ENCODE assay signal across 21 cellular contexts in genomic region chr12:57416039-57416996, GRCh38. TPM values are rescaled to one million over a fixed set of nuclear protein-coding genes. Genes with fewer than 3 reads are reported as not detected.
A peak's percentile ranks its signal among the peaks of the same experiment; 100 is the strongest.
DNase-seq lines count a peak whose midpoint lies in the region; ATAC-seq, FAIRE-seq and TF ChIP-seq lines count a peak whose summit lies in the region.
"Had no signal": no experiment of that assay in that cellular context is flagged by ENCODE, and none has a peak within 500 bp of the region (broad histone marks: within the 10 kb centered on the region; RNA-seq: fewer than 3 reads in every experiment).

No MANE protein-coding gene starts in this region.

- H3K36me3 ChIP-seq in MG63 (peaks cover 6% of the 10 kb centered on the region; the same call in 1 of the 2 replicates), bronchial epithelial cell (ENCODE audit: control insufficient read depth, insufficient read depth, low read length) (no peaks in the 10 kb centered on the region)
- no peaks in the 10 kb centered on the region for H3K36me3 ChIP-seq in effector memory CD4-positive, alpha-beta T cell (ENCODE audit: control insufficient read depth, insufficient read depth, low read length)
- H3K36me3 ChIP-seq: gastroesophageal sphincter had no signal

- H3K27ac ChIP-seq in effector memory CD4-positive, alpha-beta T cell (ENCODE audit: insufficient read depth, low read length, poor library complexity, severe bottlenecking): no peak overlapping the region
- H3K27ac ChIP-seq: gastroesophageal sphincter had no signal

- H3K4me3 ChIP-seq in MG63 (no peak overlapping the region), bronchial epithelial cell (ENCODE audit: low read depth, low read length) (no peak overlapping the region)
- no peak overlapping the region for H3K4me3 ChIP-seq in effector memory CD4-positive, alpha-beta T cell (ENCODE audit: insufficient read depth, low read depth, low read length, poor library complexity, severe bottlenecking)
- H3K4me3 ChIP-seq: gastroesophageal sphincter had no signal

- DNase-seq in Daoy (ENCODE audit: low read depth) (peak; percentile 54), MG63 (peak; percentile 52), bronchial epithelial cell (ENCODE audit: low read depth) (peak; percentile 38), myocyte (ENCODE audit: low read depth) (peak; percentile 14), H4 (ENCODE audit: low spot score) (no peak), medulla oblongata (ENCODE audit: extremely low spot score) (no peak)
- no peak for DNase-seq in effector memory CD4-positive, alpha-beta T cell
- DNase-seq: activated T-cell treated with anti-CD3 and anti-CD28 coated beads, Interleukin-2, amount 50 U/mL, for 1 hour; amniotic stem cell; CD8-positive, alpha-beta memory T cell; dermis blood vessel endothelial cell; NCI-H1105 treated with DMSO at 0.1 percent for 48 hours; NCI-H446; OCI-M1; stimulated activated CD4-positive, alpha-beta T cell treated with anti-CD3 and anti-CD28 coated beads, Interleukin-4, amount 100 ng/mL, for 24 hours; T-helper 1 cell had no signal

- ATAC-seq in GM19397 (IDR thresholded peaks at IDR 0.05; ENCODE audit: unreplicated experiment): no peak
- ATAC-seq: gastroesophageal sphincter; stimulated activated memory B cell treated with anti-CD40 and anti-IgM and Interleukin-4, amounts not matched to agents 10 μg/mL and 1 μg/mL and 100 μg/mL, for 72 hours had no signal

- H3K27me3 ChIP-seq in MG63 (no peaks in the 10 kb centered on the region), bronchial epithelial cell (ENCODE audit: control insufficient read depth, insufficient read depth, low read length) (no peaks in the 10 kb centered on the region)
- H3K27me3 ChIP-seq in effector memory CD4-positive, alpha-beta T cell (replicated peaks; ENCODE audit: control insufficient read depth, insufficient read depth, low read length, poor library complexity, severe bottlenecking): no peaks in the 10 kb centered on the region
- H3K27me3 ChIP-seq: gastroesophageal sphincter had no signal

- H3K4me1 ChIP-seq in effector memory CD4-positive, alpha-beta T cell (ENCODE audit: control insufficient read depth, insufficient read depth, low read length, poor library complexity, severe bottlenecking): no peaks in the 10 kb centered on the region

- no peaks in the 10 kb centered on the region for H3K9me3 ChIP-seq in MG63
- H3K9me3 ChIP-seq in effector memory CD4-positive, alpha-beta T cell (ENCODE audit: control insufficient read depth, low read length): no peaks in the 10 kb centered on the region
- H3K9me3 ChIP-seq: gastroesophageal sphincter had no signal

- no peak for FAIRE-seq in bronchial epithelial cell (lab: Jason Lieb, UNC)
- FAIRE-seq: HTR-8/SVneo, islet of Langerhans had no signal

- TF ChIP-seq CTCF in bronchial epithelial cell (IDR thresholded peaks at IDR 0.05; ENCODE audit: insufficient read depth, low read length, severe bottlenecking): no peak

RNA-seq across cellular contexts. Expression of gene R3HDM2, which starts 14.5 kb away (rescaled TPM):
- 8.9 and 11.3 TPM in 2 replicates for total RNA-seq in Daoy (2014; rRNA removed; shearing (Covaris generic))
- 8.2 and 8.7 TPM in 2 replicates for total RNA-seq in MG63 (2014; rRNA removed; shearing (Covaris generic); ENCODE audit: low replicate concordance)
- 5.5 and 6.4 TPM in 2 replicates for total RNA-seq in bronchial epithelial cell
- 20.3 and 24.6 TPM in 2 replicates for total RNA-seq in myocyte
- 27.9 TPM for polyA plus RNA-seq in myocyte (2012)
- 9.5 and 12.3 TPM in 2 replicates for total RNA-seq in H4 (2014; rRNA removed; shearing (Covaris generic))

RNA-seq across cellular contexts. Expression of gene INHBC, which starts 18.3 kb away (rescaled TPM):
- total RNA-seq in Daoy (2014; rRNA removed; shearing (Covaris generic)): not detected in 2 replicates
- not detected in 2 replicates for total RNA-seq in MG63 (2014; rRNA removed; shearing (Covaris generic); ENCODE audit: low replicate concordance)
- not detected in 2 replicates for total RNA-seq in bronchial epithelial cell
- total RNA-seq in myocyte: not detected in 2 replicates
- 0.09 TPM for polyA plus RNA-seq in myocyte (2012)
- not detected in 2 replicates for total RNA-seq in H4 (2014; rRNA removed; shearing (Covaris generic))
- total RNA-seq: dermis blood vessel endothelial cell, gastroesophageal sphincter had no signal
- polyA plus RNA-seq: CD8-positive, alpha-beta memory T cell had no signal

RNA-seq across cellular contexts. Expression of gene INHBE, which starts 38.8 kb away (rescaled TPM):
- 0.80 and 1.6 TPM in 2 replicates for total RNA-seq in Daoy (2014; rRNA removed; shearing (Covaris generic))
- total RNA-seq in MG63 (2014; rRNA removed; shearing (Covaris generic); ENCODE audit: low replicate concordance): 3.5 and 7.4 TPM in 2 replicates
- 0.26 and 1.3 TPM in 2 replicates for total RNA-seq in bronchial epithelial cell
- total RNA-seq in myocyte: 12.2 and 15.7 TPM in 2 replicates
- 16.6 TPM for polyA plus RNA-seq in myocyte (2012)
- total RNA-seq in H4 (2014; rRNA removed; shearing (Covaris generic)): 16.1 and 24.8 TPM in 2 replicates
- total RNA-seq: dermis blood vessel endothelial cell, gastroesophageal sphincter had no signal
- polyA plus RNA-seq: CD8-positive, alpha-beta memory T cell had no signal

RNA-seq across cellular contexts. Expression of gene GLI1, which starts 43.3 kb away (rescaled TPM):
- 0.57 and 2.1 TPM in 2 replicates for total RNA-seq in Daoy (2014; rRNA removed; shearing (Covaris generic))
- 0.03 TPM in 1 of 2 replicates, not detected in the other for total RNA-seq in MG63 (2014; rRNA removed; shearing (Covaris generic); ENCODE audit: low replicate concordance)
- under 0.01 and 0.26 TPM in 2 replicates for total RNA-seq in bronchial epithelial cell
- 0.56 and 0.78 TPM in 2 replicates for total RNA-seq in myocyte
- 10.0 TPM for polyA plus RNA-seq in myocyte (2012)
- 5.7 and 6.3 TPM in 2 replicates for total RNA-seq in H4 (2014; rRNA removed; shearing (Covaris generic))

Comparison
In these comparisons a context has a peak if more than half of its experiments do, and no peak if none do; other contexts are left out.
1. DNase-seq: peak in Daoy (single experiment), MG63 (single experiment), bronchial epithelial cell (single experiment) and myocyte (single experiment); none in H4 (single experiment), medulla oblongata (single experiment) and effector memory CD4-positive, alpha-beta T cell (0 of 3).